ENCODE assay signal across 8 cellular contexts in genomic region chr21:39379986-39380891, GRCh38. TPM values are rescaled to one million over a fixed set of nuclear protein-coding genes. Genes with fewer than 3 reads are reported as not detected.
DNase-seq lines count a peak whose midpoint lies in the region; ATAC-seq and TF ChIP-seq lines count a peak whose summit lies in the region.

No MANE protein-coding gene starts in this region.

- no peaks in the 10 kb centered on the region for H4K20me1 ChIP-seq in BLaER1 treated with 17β-estradiol and CSF1 and Interleukin-3, amounts not matched to agents 10 nM and 100 nM

- intact Hi-C loops in left lung (cut with DNase I), result no loop called here

- peak overlapping the region; percentile 72 to 93 (median 78) for H3K27ac ChIP-seq in BLaER1 treated with 17β-estradiol and CSF1 and Interleukin-3, amounts not matched to agents 10 nM and 100 nM
- peak overlapping the region; percentile 86 to 93 for H3K27ac ChIP-seq in left lung

- peak overlapping the region; percentile 80 to 89 (median 85) for H3K9ac ChIP-seq in BLaER1 treated with 17β-estradiol and CSF1 and Interleukin-3, amounts not matched to agents 10 nM and 100 nM

- no peak for TF ChIP-seq CTCF in left lung (IDR thresholded peaks at IDR 0.05)

- peak; percentile 79 for DNase-seq in NCI-H526 treated with DMSO at 0.1 percent for 48 hours (lab: John Stamatoyannopoulos, UW)
- peak; percentile 86 for DNase-seq in activated CD4-positive, alpha-beta T cell treated with anti-CD3 and anti-CD28 coated beads, Interleukin-2, amount 50 U/mL, for 1 hour
- DNase-seq in dedifferentiated amniotic fluid mesenchymal stem cell (ENCODE audit: extremely low spot score), result peak; percentile 91
- peak; percentile 96 to 100 for DNase-seq in left lung
- peak; percentile 77 for DNase-seq in stimulated activated CD4-positive, alpha-beta T cell treated with anti-CD3 and anti-CD28 coated beads, Interleukin-2, amount 100 ng/mL, for 4 hours (ENCODE audit: low read depth)

- no peaks in the 10 kb centered on the region for H3K27me3 ChIP-seq in BLaER1 treated with 17β-estradiol and CSF1 and Interleukin-3, amounts not matched to agents 10 nM and 100 nM
- H3K27me3 ChIP-seq in left lung, result no peaks in the 10 kb centered on the region

- H3K36me3 ChIP-seq in BLaER1 treated with 17β-estradiol and CSF1 and Interleukin-3, amounts not matched to agents 10 nM and 100 nM, result peaks cover 0 to 5% (median 0%) of the 10 kb centered on the region in 11 experiments; a peak in 5 of 22 replicates
- H3K36me3 ChIP-seq in left lung, result no peaks in the 10 kb centered on the region

- no peaks in the 10 kb centered on the region for H3K9me3 ChIP-seq in BLaER1 treated with 17β-estradiol and CSF1 and Interleukin-3, amounts not matched to agents 10 nM and 100 nM (replicated peaks in 1 of 11)
- H3K9me3 ChIP-seq in left lung, result no peaks in the 10 kb centered on the region

- ATAC-seq in GM19351 (IDR thresholded peaks at IDR 0.05; ENCODE audit: unreplicated experiment), result peak; percentile 93
- peak; percentile 93 for ATAC-seq in HG03520 (IDR thresholded peaks at IDR 0.05; ENCODE audit: unreplicated experiment)
- ATAC-seq in left lung, result peak; percentile 99

- H3K4me1 ChIP-seq in BLaER1 treated with 17β-estradiol and CSF1 and Interleukin-3, amounts not matched to agents 10 nM and 100 nM, result peaks cover 16 to 40% (median 30%) of the 10 kb centered on the region in 10 experiments
- peaks cover 0 to 23% of the 10 kb centered on the region in 2 donors for H3K4me1 ChIP-seq in left lung

- peak overlapping the region; percentile 73 to 89 (median 80) for H3K4me3 ChIP-seq in BLaER1 treated with 17β-estradiol and CSF1 and Interleukin-3, amounts not matched to agents 10 nM and 100 nM
- peak overlapping the region; percentile 65 to 78 for H3K4me3 ChIP-seq in left lung

- H3K4me2 ChIP-seq in BLaER1 treated with 17β-estradiol and CSF1 and Interleukin-3, amounts not matched to agents 10 nM and 100 nM, result peak overlapping the region; percentile 78 to 98 (median 93)

RNA-seq across cellular contexts. Expression of gene HMGN1, which starts 31.4 kb away (rescaled TPM):
- total RNA-seq in left lung, result 100 to 1,000 TPM; 161 to 206 TPM

Comparison
In these comparisons a context has a peak if more than half of its experiments do, and no peak if none do; other contexts are left out.
1. Peak in every context shown above with its lines: DNase-seq, ATAC-seq, H3K4me3 ChIP-seq and H3K27ac ChIP-seq.